ENCODE assay signal across 9 cellular contexts in the genomic region with DNA sequence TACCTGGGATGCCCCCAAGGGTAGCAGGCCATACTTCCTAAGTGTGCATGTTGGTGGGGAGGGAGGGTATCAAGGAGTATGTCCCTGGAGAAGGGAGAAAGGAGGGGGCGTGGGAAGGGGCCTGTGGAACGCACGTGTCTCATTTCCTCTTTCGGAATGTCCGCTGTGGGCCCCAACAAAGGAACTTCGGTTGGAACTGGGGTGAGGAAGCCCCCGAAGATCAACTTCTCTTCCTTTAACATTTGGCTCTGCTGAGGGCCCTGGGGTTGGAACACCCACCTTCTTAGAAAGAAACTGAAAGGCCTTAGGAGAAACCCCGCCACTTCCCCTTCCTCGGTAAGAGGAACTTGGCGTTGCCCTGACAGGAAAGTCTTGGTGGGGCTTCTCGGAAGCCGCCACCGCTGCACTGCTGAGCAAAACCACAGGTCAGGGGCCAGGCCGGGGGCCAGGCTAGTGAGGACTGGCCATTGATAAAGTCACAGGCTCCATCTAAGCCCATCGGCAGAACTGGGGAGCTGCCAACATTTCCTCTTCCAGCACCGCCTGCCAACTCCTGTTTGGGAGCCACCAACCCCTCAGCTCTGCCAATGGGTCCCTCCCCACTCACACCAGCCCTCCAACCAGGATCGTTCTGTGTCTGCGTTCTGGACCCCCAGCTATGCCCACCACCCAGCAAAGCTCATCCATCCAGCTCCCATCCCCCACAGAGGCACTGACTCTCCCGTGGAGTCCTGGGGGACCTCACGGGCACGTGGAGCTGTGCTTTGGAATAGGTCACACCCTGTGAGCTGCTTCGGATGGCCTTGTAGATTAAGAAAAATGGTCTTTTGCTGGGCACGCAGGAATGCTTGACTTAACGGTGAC. TPM values are rescaled to one million over a fixed set of nuclear protein-coding genes. Genes with fewer than 3 reads are reported as not detected.
DNase-seq lines count a peak whose midpoint lies in the region; ATAC-seq and TF ChIP-seq lines count a peak whose summit lies in the region.
"Had no signal": no experiment of that assay in that cellular context is flagged by ENCODE, and none has a peak within 500 bp of the region (broad histone marks: within the 10 kb centered on the region; RNA-seq: fewer than 3 reads in every experiment).

No MANE protein-coding gene starts in this region.

- no peaks in the 10 kb centered on the region for H4K20me1 ChIP-seq in mammary epithelial cell (ENCODE audit: insufficient read depth, low read length)

- H3K9ac ChIP-seq in mammary epithelial cell (ENCODE audit: insufficient read depth, low read length): no peak overlapping the region

- dilution Hi-C loops in mammary epithelial cell (cut with HindIII; ENCODE audit: low sequenced_read_pairs): loop anchor here (5.0 kb wide), 1 partner anchor 87 kb away; no protein-coding TSS in a partner anchor

- H3K27me3 Mint-ChIP-seq in CD4-positive, alpha-beta T cell: no peaks in the 10 kb centered on the region

- H3K36me3 ChIP-seq in esophagus squamous epithelium (no peaks in the 10 kb centered on the region), mammary epithelial cell (ENCODE audit: insufficient read depth, low read length) (no peaks in the 10 kb centered on the region)

- H3K27ac ChIP-seq in CD4-positive, alpha-beta T cell (ENCODE audit: low read depth, low read length): peak overlapping the region; percentile 78
- H3K27ac ChIP-seq in esophagus squamous epithelium (peak overlapping the region; percentile 51 to 83 (median 62)), mammary epithelial cell (ENCODE audit: insufficient read depth, low read depth, low read length) (no peak overlapping the region)

- peak overlapping the region in 1 of 4 donors; percentile 38 for H3K4me3 ChIP-seq in esophagus squamous epithelium
- H3K4me3 ChIP-seq in mammary epithelial cell (replicated peaks in 1 of 3; ENCODE audit: insufficient read depth in 1 of 3, low read depth in 2 of 3, low read length in 3 of 3): no peak overlapping the region

- POLR2A ChIA-PET in CD4-positive, alpha-beta T cell (lab: Charles Lee): interaction anchor here (0.6 to 6.7 kb wide), 10 partner anchors 21 to 208 kb away, joined by 3 to 147 read pairs (median 5); partner anchors contain the start of genes PIM1, TBC1D22B and TMEM217

- H3K4me1 ChIP-seq in esophagus squamous epithelium (peaks cover 35 to 57% (median 39%) of the 10 kb centered on the region in 3 donors), mammary epithelial cell (ENCODE audit: insufficient read depth, low read length) (peaks cover 25% of the 10 kb centered on the region)

- intact Hi-C loops in CD4-positive, alpha-beta T cell (cut with DNase I, micrococcal nuclease): loop anchor here in 1 of 2 experiments (2.0 kb wide), 2 partner anchors 31 to 53 kb away; no protein-coding TSS in a partner anchor
- intact Hi-C loops in esophagus squamous epithelium (cut with DNase I) (loop anchor here (10.0 kb wide), 1 partner anchor 155 kb away; no protein-coding TSS in a partner anchor), mammary epithelial cell (cut with micrococcal nuclease) (no loop called here)

- peak; percentile 11 for ATAC-seq in CD4-positive, alpha-beta T cell (ENCODE audit: poor library complexity)
- ATAC-seq in HG03439 (IDR thresholded peaks at IDR 0.05; ENCODE audit: unreplicated experiment): peak; percentile 39

- peaks cover 67% of the 10 kb centered on the region for H3K4me1 Mint-ChIP-seq in CD4-positive, alpha-beta T cell (ENCODE audit: low read depth)

- CTCF ChIA-PET in CD4-positive, alpha-beta T cell (lab: Charles Lee): interaction anchor here (0.5 to 8.0 kb wide), 14 partner anchors 21 to 165 kb away, joined by 3 to 116 read pairs (median 8); partner anchors contain the start of genes C6orf89 and PIM1
- CTCF ChIA-PET in mammary epithelial cell (lab: Charles Lee; ENCODE audit: low non-redundant PET): interaction anchor here (0.5 to 0.8 kb wide), 2 partner anchors 29 to 121 kb away, joined by 5 to 6 read pairs; no protein-coding TSS in a partner anchor

- H3K4me3 Mint-ChIP-seq in CD4-positive, alpha-beta T cell: peak overlapping the region; percentile 80

- H3K9me3 ChIP-seq in CD4-positive, alpha-beta T cell (ENCODE audit: control insufficient read depth, low read length): no peaks in the 10 kb centered on the region
- H3K9me3 ChIP-seq in esophagus squamous epithelium: no peaks in the 10 kb centered on the region
- H3K9me3 ChIP-seq in mammary epithelial cell (replicated peaks; ENCODE audit: insufficient read depth, low read length): no peaks in the 10 kb centered on the region

- H3K36me3 Mint-ChIP-seq in CD4-positive, alpha-beta T cell (ENCODE audit: low read depth): no peaks in the 10 kb centered on the region

- no peaks in the 10 kb centered on the region for H3K27me3 ChIP-seq in CD4-positive, alpha-beta T cell (ENCODE audit: control insufficient read depth, insufficient read depth, low read length)
- no peaks in the 10 kb centered on the region for H3K27me3 ChIP-seq in esophagus squamous epithelium
- no peaks in the 10 kb centered on the region for H3K27me3 ChIP-seq in mammary epithelial cell (ENCODE audit: insufficient read depth, low read length)

- no peak overlapping the region for H3K4me2 ChIP-seq in mammary epithelial cell (ENCODE audit: insufficient read depth, low read depth, low read length)

- no TSS peak for BruUV-seq in mammary epithelial cell (replicated peaks; lab: Mats Ljungman, UMichigan)

- peak overlapping the region; percentile 92 for H3K27ac Mint-ChIP-seq in CD4-positive, alpha-beta T cell

- no peak for TF ChIP-seq CTCF in CD4-positive, alpha-beta T cell (IDR thresholded peaks at IDR 0.05)
- TF ChIP-seq CTCF in esophagus squamous epithelium (IDR thresholded peaks at IDR 0.05) (no peak), mammary epithelial cell (conservative IDR thresholded peaks at IDR 0.05 in 1 of 2, IDR thresholded peaks at IDR 0.05 in 1 of 2; ENCODE audit: extremely low read depth in 1 of 2, insufficient read depth in 1 of 2, low read depth in 1 of 2, low read length in 2 of 2) (no peak)

- no peaks in the 10 kb centered on the region for H3K9me3 Mint-ChIP-seq in CD4-positive, alpha-beta T cell

- in situ Hi-C loops in mammary epithelial cell (cut with MboI; ENCODE audit: low sequenced_read_pairs in 2 of 2): loop anchor here (5.0 to 10.0 kb wide), 2 partner anchors 122 to 155 kb away; partner anchors contain the start of gene PIM1 (in 2 of the 2)

- 53 to 75% methylated on average over 10 to 17 of the region's 24 CpGs for WGBS in esophagus squamous epithelium, 2 donors
- WGBS in mammary epithelial cell (ENCODE audit: low coverage, missing lambda C conversion rate): 95% methylated on average over 8 of the region's 24 CpGs

- H2AFZ ChIP-seq in mammary epithelial cell (ENCODE audit: low read depth, low read length): no peak overlapping the region

- peak in 9 of 10 experiments; percentile 25 to 74 (median 35) for DNase-seq in CD4-positive, alpha-beta T cell
- peak; percentile 24 for DNase-seq in activated CD4-positive, alpha-beta T cell treated with anti-CD3 and anti-CD28 coated beads, Interleukin-2, amount 50 U/mL, for 1 hour
- DNase-seq in esophagus squamous epithelium (lab: John Stamatoyannopoulos, UW): peak; percentile 30
- peak; percentile 79 for DNase-seq in stimulated activated CD4-positive, alpha-beta T cell treated with anti-CD3 and anti-CD28 coated beads, Interleukin-15, amount 100 ng/mL, for 24 hours
- DNase-seq in mammary epithelial cell: no peak
- no peak for DNase-seq in foreskin melanocyte
- DNase-seq in NCI-H345 treated with DMSO at 0.1 percent for 48 hours (lab: John Stamatoyannopoulos, UW; ENCODE audit: unreplicated experiment): no peak

- no peak for TF ChIP-seq POLR2A in esophagus squamous epithelium (IDR thresholded peaks at IDR 0.05)

- no peaks in the 10 kb centered on the region for H3K79me2 ChIP-seq in mammary epithelial cell (ENCODE audit: insufficient read depth, low read length)

RNA-seq across cellular contexts. Expression of gene FGD2, which starts 44.8 kb away (rescaled TPM):
- 1 to 10 TPM; 1.2 TPM for total RNA-seq in CD4-positive, alpha-beta T cell
- 10 to 100 TPM in 1 of 4 donors, 1 to 10 TPM in 3; 2.6 to 13.4 (median 5.3) TPM for total RNA-seq in esophagus squamous epithelium
- total RNA-seq in mammary epithelial cell: not detected
- polyA plus RNA-seq in mammary epithelial cell: not detected
- polyA minus RNA-seq in mammary epithelial cell: not detected
- polyA plus RNA-seq: neural cell had no signal

Comparison
In these comparisons a context has a peak if more than half of its experiments do, and no peak if none do; other contexts are left out.
1. DNase-seq: peak in CD4-positive, alpha-beta T cell (9 of 10), activated CD4-positive, alpha-beta T cell treated with anti-CD3 and anti-CD28 coated beads, Interleukin-2, amount 50 U/mL, for 1 hour (single experiment), esophagus squamous epithelium (single experiment) and stimulated activated CD4-positive, alpha-beta T cell treated with anti-CD3 and anti-CD28 coated beads, Interleukin-15, amount 100 ng/mL, for 24 hours (single experiment); none in mammary epithelial cell (single experiment), foreskin melanocyte (single experiment) and NCI-H345 treated with DMSO at 0.1 percent for 48 hours (single experiment).